1 cellular context compared by ENCODE assay signal in genomic region chr4:63105839-63106238, GRCh38.
TF ChIP-seq lines count a peak whose summit lies in the region.

No MANE protein-coding gene starts in this region.

TF ChIP-seq in GM23338, 12 proteins besides CTCF, POLR2A, EP300 and RAD21 (continued from another document):
- TF ChIP-seq REST (IDR thresholded peaks at IDR 0.05; ENCODE audit: unreplicated experiment) = no peak
- no peak for TF ChIP-seq ZNF331 (CRISPR knock-in tag; IDR thresholded peaks at IDR 0.05; ENCODE audit: low read depth)
- no peak for TF ChIP-seq ZNF114 (CRISPR knock-in tag; IDR thresholded peaks at IDR 0.05)
- no peak for TF ChIP-seq NANOG (IDR thresholded peaks at IDR 0.05; ENCODE audit: borderline replicate concordance)
- no peak for TF ChIP-seq ZNF462 (CRISPR knock-in tag; IDR thresholded peaks at IDR 0.05)
- no peak for TF ChIP-seq ETS1 (IDR thresholded peaks at IDR 0.05)
- TF ChIP-seq EZH2phosphoT487 (IDR thresholded peaks at IDR 0.05; ENCODE audit: unreplicated experiment) = no peak
- TF ChIP-seq JUNB (IDR thresholded peaks at IDR 0.05; ENCODE audit: unreplicated experiment) = no peak
- TF ChIP-seq CREB1 (CRISPR knock-in tag; IDR thresholded peaks at IDR 0.05; ENCODE audit: low read depth) = no peak
- TF ChIP-seq STAT1 (IDR thresholded peaks at IDR 0.05; ENCODE audit: unreplicated experiment) = no peak
- TF ChIP-seq POLR2AphosphoS5 (IDR thresholded peaks at IDR 0.05; ENCODE audit: low read depth) = no peak
